ENCODE assay signal across 14 cellular contexts in the genomic region with DNA sequence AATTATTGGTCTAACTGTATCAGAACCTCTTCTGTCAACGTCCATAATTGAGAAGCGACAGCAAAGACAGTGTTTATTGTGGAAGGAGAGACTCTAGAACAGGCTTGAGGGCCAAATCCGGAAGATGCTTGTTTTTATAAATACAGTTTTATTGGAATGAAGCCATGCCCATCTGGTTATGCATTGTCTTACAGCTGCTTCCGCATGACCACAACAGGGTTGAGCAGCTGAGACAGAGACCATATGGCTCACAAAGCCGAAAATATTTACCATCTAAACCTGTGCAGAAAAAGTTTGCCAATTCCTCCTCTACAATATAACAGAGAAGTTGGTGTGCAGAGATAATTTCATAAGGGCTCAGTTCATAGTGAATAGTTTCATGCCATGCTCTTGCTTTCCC. TPM values are rescaled to one million over a fixed set of nuclear protein-coding genes. Genes with fewer than 3 reads are reported as not detected.
DNase-seq lines count a peak whose midpoint lies in the region; ATAC-seq and TF ChIP-seq lines count a peak whose summit lies in the region.
"Had no signal": no experiment of that assay in that cellular context is flagged by ENCODE, and none has a peak within 500 bp of the region (broad histone marks: within the 10 kb centered on the region; RNA-seq: fewer than 3 reads in every experiment).

No MANE protein-coding gene starts in this region.

- no peak overlapping the region for H4K91ac ChIP-seq in mesenchymal stem cell (ENCODE audit: low read length)

- H3K4me3 ChIP-seq in right cardiac atrium (ENCODE audit: low read length): no peak overlapping the region
- no peak overlapping the region for H3K4me3 ChIP-seq in right atrium auricular region
- H3K4me3 ChIP-seq in body of pancreas: no peak overlapping the region
- peak overlapping the region in 1 of 2 experiments; percentile 25 for H3K4me3 ChIP-seq in mesenchymal stem cell (ENCODE audit: insufficient read depth in 1 of 2, low read depth in 1 of 2, low read length in 2 of 2)
- H3K4me3 ChIP-seq: gastroesophageal sphincter, tibial nerve had no signal

- no peak overlapping the region for H2AK5ac ChIP-seq in mesenchymal stem cell (ENCODE audit: low read length, severe bottlenecking)

- no peak overlapping the region for H2BK120ac ChIP-seq in mesenchymal stem cell (ENCODE audit: low read depth, low read length)

- H3K14ac ChIP-seq in mesenchymal stem cell (ENCODE audit: low read length in 2 of 2): no peak overlapping the region

- no peak overlapping the region for H3K18ac ChIP-seq in mesenchymal stem cell (ENCODE audit: low read depth in 1 of 2, low read length in 2 of 2)

- H3K4me2 ChIP-seq in mesenchymal stem cell (ENCODE audit: low read length, poor library complexity, severe bottlenecking): no peak overlapping the region

- H3K9ac ChIP-seq in mesenchymal stem cell (ENCODE audit: low read length): peak overlapping the region; percentile 7

- no peak overlapping the region for H3K4ac ChIP-seq in mesenchymal stem cell (ENCODE audit: low read depth in 1 of 2, low read length in 2 of 2)

- no peak overlapping the region for H2BK12ac ChIP-seq in mesenchymal stem cell (ENCODE audit: low read length in 2 of 2)

- H3K79me1 ChIP-seq in mesenchymal stem cell (replicated peaks; ENCODE audit: low read length, poor library complexity, severe bottlenecking): peaks cover 6% of the 10 kb centered on the region

- H3K36me3 ChIP-seq in right atrium auricular region: no peaks in the 10 kb centered on the region
- no peaks in the 10 kb centered on the region for H3K36me3 ChIP-seq in body of pancreas (replicated peaks in 1 of 2; ENCODE audit: insufficient read depth in 1 of 2, low read depth in 2 of 2)
- H3K36me3 ChIP-seq in mesenchymal stem cell (ENCODE audit: control insufficient read depth in 1 of 2, insufficient read depth in 2 of 2, low read depth in 1 of 2, low read length in 2 of 2): peaks cover 13 to 19% of the 10 kb centered on the region in 2 experiments

- no peak overlapping the region for H2BK5ac ChIP-seq in mesenchymal stem cell (ENCODE audit: low read depth, low read length, poor library complexity, severe bottlenecking)

- WGBS in right cardiac atrium: 56% methylated on average over 5 of the region's 5 CpGs
- 67 to 77% methylated on average over 5 of the region's 5 CpGs for WGBS in body of pancreas, 2 donors
- WGBS in mesenchymal stem cell: 90% methylated on average over 4 of the region's 5 CpGs

- intact Hi-C loops in right cardiac atrium (cut with DNase I) (loop anchor here in 1 of 4 donors (10.0 kb wide), 1 partner anchor 202 kb away; no protein-coding TSS in a partner anchor), body of pancreas (cut with DNase I) (no loop called here)

- H2AFZ ChIP-seq in mesenchymal stem cell (ENCODE audit: low read depth, low read length): no peak overlapping the region

- peak in 1 of 2 donors; percentile 3 for ATAC-seq in right cardiac atrium
- no peak for ATAC-seq in body of pancreas
- no peak for ATAC-seq in GM19328 (IDR thresholded peaks at IDR 0.05; ENCODE audit: unreplicated experiment)
- ATAC-seq in HG03439 (IDR thresholded peaks at IDR 0.05; ENCODE audit: unreplicated experiment): no peak

- H2BK15ac ChIP-seq in mesenchymal stem cell (ENCODE audit: low read depth, poor library complexity, severe bottlenecking): no peak overlapping the region

- no peak for TF ChIP-seq CTCF in right atrium auricular region (IDR thresholded peaks at IDR 0.05)
- TF ChIP-seq CTCF in body of pancreas (IDR thresholded peaks at IDR 0.05): no peak

- TF ChIP-seq POLR2A in body of pancreas (IDR thresholded peaks at IDR 0.05): no peak

- H3K27ac ChIP-seq in right cardiac atrium (ENCODE audit: low read length) (peak overlapping the region; percentile 34), right atrium auricular region (peak overlapping the region in 1 of 2 donors; percentile 1), body of pancreas (peak overlapping the region in 3 of 4 donors; percentile 39 to 66 (median 59)), mesenchymal stem cell (ENCODE audit: low read length, poor library complexity, severe bottlenecking) (no peak overlapping the region)
- H3K27ac ChIP-seq: neutrophil had no signal

- H3K4me1 ChIP-seq in right cardiac atrium (ENCODE audit: control insufficient read depth, insufficient read depth, low read length) (no peaks in the 10 kb centered on the region), right atrium auricular region (peaks cover 0 to 20% of the 10 kb centered on the region in 2 donors), body of pancreas (peaks cover 32% of the 10 kb centered on the region), mesenchymal stem cell (ENCODE audit: control insufficient read depth, insufficient read depth, low read depth, low read length) (no peaks in the 10 kb centered on the region)

- H3K9me3 ChIP-seq in right cardiac atrium (ENCODE audit: control insufficient read depth, low read length): no peaks in the 10 kb centered on the region
- no peaks in the 10 kb centered on the region for H3K9me3 ChIP-seq in right atrium auricular region
- H3K9me3 ChIP-seq in body of pancreas: no peaks in the 10 kb centered on the region
- H3K9me3 ChIP-seq in mesenchymal stem cell (ENCODE audit: control insufficient read depth, low read length): no peaks in the 10 kb centered on the region
- H3K9me3 ChIP-seq: gastroesophageal sphincter, neutrophil, tibial nerve had no signal

- no peak overlapping the region for H4K8ac ChIP-seq in mesenchymal stem cell (ENCODE audit: low read length)

- H3K27me3 ChIP-seq in right cardiac atrium (ENCODE audit: control insufficient read depth, insufficient read depth): no peaks in the 10 kb centered on the region
- H3K27me3 ChIP-seq in right atrium auricular region: no peaks in the 10 kb centered on the region
- no peaks in the 10 kb centered on the region for H3K27me3 ChIP-seq in body of pancreas
- no peaks in the 10 kb centered on the region for H3K27me3 ChIP-seq in mesenchymal stem cell (ENCODE audit: control insufficient read depth in 1 of 2, insufficient read depth in 1 of 2, low read length in 2 of 2)
- H3K27me3 ChIP-seq: gastroesophageal sphincter, neutrophil, tibial nerve had no signal

- DNase-seq in right cardiac atrium (no peak), right atrium auricular region (ENCODE audit: low spot score) (no peak), body of pancreas (no peak), mesenchymal stem cell (no peak), SHP77 (lab: John Stamatoyannopoulos, UW) (no peak)
- no peak for DNase-seq in stimulated activated CD4-positive, alpha-beta T cell treated with anti-CD3 and anti-CD28 coated beads, Interleukin-4, amount 100 ng/mL, for 24 hours
- DNase-seq: activated B cell treated with CpG ODN at 0.5 μM for 24 hours, activated T-cell treated with anti-CD3 and anti-CD28 coated beads for 4 hours, NCI-H774 had no signal

- H3K23ac ChIP-seq in mesenchymal stem cell (ENCODE audit: low read length in 2 of 2): no peak overlapping the region

RNA-seq across cellular contexts. Expression of gene PRKAB1, which starts 24.5 kb away (rescaled TPM):
- total RNA-seq in right cardiac atrium (10 to 100 TPM in 3 of 4 donors, 1 to 10 TPM in 1; 9.8 to 16.3 (median 14.1) TPM), right atrium auricular region (10 to 100 TPM in 1 of 2 donors, 1 to 10 TPM in 1; 9.3 to 10.9 TPM), body of pancreas (10 to 100 TPM; 13.5 to 20.5 TPM)
- 10.5 TPM for polyA plus RNA-seq in right cardiac atrium
- 23.6 TPM for polyA plus RNA-seq in mesenchymal stem cell (2013, experiment 1 of 2)
- 28.1 TPM for polyA plus RNA-seq in mesenchymal stem cell (2013, experiment 2 of 2)
